Comparison of ENCODE assay signal across 1 cellular context in genomic region chr2:145592362-145592761, GRCh38.
TF ChIP-seq lines count a peak whose summit lies in the region.

No MANE protein-coding gene starts in this region.

TF ChIP-seq in SK-N-SH treated with all-trans-retinoic acid at 6 μM for 48 hours, 23 proteins besides CTCF, POLR2A, EP300 and RAD21 (continued from another document):
- TF ChIP-seq TSHZ2 (CRISPR knock-in tag; IDR thresholded peaks at IDR 0.05) (no peak), PPARA (CRISPR knock-in tag; IDR thresholded peaks at IDR 0.05; ENCODE audit: borderline replicate concordance) (no peak), RARB (CRISPR knock-in tag; IDR thresholded peaks at IDR 0.05) (no peak), TCF4 (CRISPR knock-in tag; IDR thresholded peaks at IDR 0.05; ENCODE audit: borderline replicate concordance) (no peak), SNAI2 (CRISPR knock-in tag; IDR thresholded peaks at IDR 0.05) (no peak), ESRRG (CRISPR knock-in tag; IDR thresholded peaks at IDR 0.05) (no peak), ZFP30 (CRISPR knock-in tag; IDR thresholded peaks at IDR 0.05) (no peak)
